12 cellular contexts compared by ENCODE assay signal in genomic region chr12:111436266-111436665, GRCh38. TPM values are rescaled to one million over a fixed set of nuclear protein-coding genes. Genes with fewer than 3 reads are reported as not detected.
DNase-seq lines count a peak whose midpoint lies in the region; FAIRE-seq and TF ChIP-seq lines count a peak whose summit lies in the region.
"Had no signal": no experiment of that assay in that cellular context is flagged by ENCODE, and none has a peak within 500 bp of the region (broad histone marks: within the 10 kb centered on the region; RNA-seq: fewer than 3 reads in every experiment).

No MANE protein-coding gene starts in this region.

- H3K27me3 Mint-ChIP-seq in brain (peaks cover 3% of the 10 kb centered on the region), nephron progenitor cell (ENCODE audit: low read depth, poor library complexity) (no peaks in the 10 kb centered on the region)

- no peaks in the 10 kb centered on the region for H3K9me3 Mint-ChIP-seq in brain
- H3K9me3 Mint-ChIP-seq in nephron progenitor cell = no peaks in the 10 kb centered on the region

- no peak overlapping the region for H3K4me3 Mint-ChIP-seq in brain
- H3K4me3 Mint-ChIP-seq in nephron progenitor cell = no peak overlapping the region

- H3K27me3 ChIP-seq in BLaER1 treated with 17β-estradiol and CSF1 and Interleukin-3, amounts not matched to agents 10 nM and 100 nM = no peaks in the 10 kb centered on the region
- H3K27me3 ChIP-seq in HL-60 (ENCODE audit: insufficient read depth, poor library complexity, severe bottlenecking) (no peaks in the 10 kb centered on the region), small intestine (ENCODE audit: control insufficient read depth in 2 of 2, insufficient read depth in 2 of 2, low read length in 2 of 2) (no peaks in the 10 kb centered on the region)

- H3K27ac Mint-ChIP-seq in brain (peak overlapping the region in 4 of 5 experiments; percentile 32 to 64 (median 50)), nephron progenitor cell (peak overlapping the region; percentile 80)

- H3K4me2 ChIP-seq in BLaER1 treated with 17β-estradiol and CSF1 and Interleukin-3, amounts not matched to agents 10 nM and 100 nM = peak overlapping the region; percentile 93 to 100 (median 98)

- DNase-seq in HL-60 (ENCODE audit: low read depth in 1 of 2, low spot score in 1 of 2) (no peak), nephron progenitor cell (no peak), small intestine (no peak), AG20443 (ENCODE audit: low spot score) (no peak), COR-L47 (lab: John Stamatoyannopoulos, UW) (no peak), NCI-H1436 treated with DMSO at 0.1 percent for 48 hours (lab: John Stamatoyannopoulos, UW) (no peak)
- DNase-seq: DMS153, retina, SIG-M5 had no signal

- H3K4me1 ChIP-seq in BLaER1 treated with 17β-estradiol and CSF1 and Interleukin-3, amounts not matched to agents 10 nM and 100 nM = peaks cover 100% of the 10 kb centered on the region in 10 experiments
- H3K4me1 ChIP-seq in small intestine (ENCODE audit: control insufficient read depth in 2 of 2, insufficient read depth in 1 of 2, low read depth in 1 of 2, low read length in 1 of 2) = peaks cover 0 to 10% of the 10 kb centered on the region in 2 donors

- FAIRE-seq in small intestine (lab: Jason Lieb, UNC) = no peak
- FAIRE-seq: bronchial epithelial cell had no signal

- H3K4me1 Mint-ChIP-seq in brain (peaks cover 30% of the 10 kb centered on the region), nephron progenitor cell (peaks cover 47% of the 10 kb centered on the region)

- peak overlapping the region; percentile 63 to 81 (median 71); a peak in 21 of 22 replicates for H3K9ac ChIP-seq in BLaER1 treated with 17β-estradiol and CSF1 and Interleukin-3, amounts not matched to agents 10 nM and 100 nM

- TF ChIP-seq CTCF in HL-60 (IDR thresholded peaks at IDR 0.05; ENCODE audit: insufficient read depth, low read length) (no peak), brain (conservative IDR thresholded peaks at IDR 0.05) (no peak), nephron progenitor cell (IDR thresholded peaks at IDR 0.05) (no peak)

- peaks cover 0 to 8% (median 0%) of the 10 kb centered on the region in 11 experiments; a peak in 5 of 22 replicates for H3K9me3 ChIP-seq in BLaER1 treated with 17β-estradiol and CSF1 and Interleukin-3, amounts not matched to agents 10 nM and 100 nM (replicated peaks in 1 of 11)
- no peaks in the 10 kb centered on the region for H3K9me3 ChIP-seq in small intestine (ENCODE audit: control insufficient read depth, low read depth)

- H3K27ac ChIP-seq in BLaER1 treated with 17β-estradiol and CSF1 and Interleukin-3, amounts not matched to agents 10 nM and 100 nM = peak overlapping the region in 10 of 11 experiments; percentile 68 to 92 (median 83); a peak in 19 of 22 replicates
- H3K27ac ChIP-seq in HL-60 (replicated peaks) (peak overlapping the region; percentile 50; the same call in 1 of the 2 replicates), small intestine (ENCODE audit: low read depth in 1 of 2, low read length in 1 of 2) (peak overlapping the region in 1 of 2 donors; percentile 95)

- peaks cover 66 to 100% (median 82%) of the 10 kb centered on the region in 11 experiments for H4K20me1 ChIP-seq in BLaER1 treated with 17β-estradiol and CSF1 and Interleukin-3, amounts not matched to agents 10 nM and 100 nM

- peak overlapping the region in 7 of 10 experiments; percentile 8 to 51 (median 41); a peak in 11 of 20 replicates for H3K4me3 ChIP-seq in BLaER1 treated with 17β-estradiol and CSF1 and Interleukin-3, amounts not matched to agents 10 nM and 100 nM
- H3K4me3 ChIP-seq in HL-60 (replicated peaks; ENCODE audit: insufficient read depth, low read length) = no peak overlapping the region
- no peak overlapping the region for H3K4me3 ChIP-seq in small intestine (ENCODE audit: low read depth in 1 of 2, low read length in 2 of 2)

- H3K36me3 ChIP-seq in BLaER1 treated with 17β-estradiol and CSF1 and Interleukin-3, amounts not matched to agents 10 nM and 100 nM = peaks cover 12 to 48% (median 42%) of the 10 kb centered on the region in 11 experiments; a peak in 20 of 22 replicates
- no peaks in the 10 kb centered on the region for H3K36me3 ChIP-seq in small intestine (ENCODE audit: control insufficient read depth in 2 of 2, insufficient read depth in 2 of 2, low read length in 2 of 2)

- peaks cover 21% of the 10 kb centered on the region for H3K36me3 Mint-ChIP-seq in brain
- peaks cover 5% of the 10 kb centered on the region for H3K36me3 Mint-ChIP-seq in nephron progenitor cell (ENCODE audit: low read depth)

- WGBS in small intestine, 3 donors = 85 to 91% (median 89%) methylated on average over 7 of the region's 7 CpGs

RNA-seq across cellular contexts. Expression of gene SH2B3, which starts 30.5 kb away (rescaled TPM):
- 7.4 TPM for polyA plus RNA-seq in brain (ENCODE audit: insufficient read depth, low read depth, low replicate concordance)
- 10 to 100 TPM in 1 of 3 donors, 1 to 10 TPM in 1, under 1 TPM in 1; 0.67 to 14.9 (median 4.6) TPM for polyA plus RNA-seq in small intestine

Comparison
In these comparisons a context has a peak if more than half of its experiments do, and no peak if none do; other contexts are left out.
1. H3K4me3 ChIP-seq: peak in BLaER1 treated with 17β-estradiol and CSF1 and Interleukin-3, amounts not matched to agents 10 nM and 100 nM (7 of 10); none in HL-60 (single experiment) and small intestine (0 of 2).